Comparison of ENCODE assay signal across 9 cellular contexts in the genomic region with DNA sequence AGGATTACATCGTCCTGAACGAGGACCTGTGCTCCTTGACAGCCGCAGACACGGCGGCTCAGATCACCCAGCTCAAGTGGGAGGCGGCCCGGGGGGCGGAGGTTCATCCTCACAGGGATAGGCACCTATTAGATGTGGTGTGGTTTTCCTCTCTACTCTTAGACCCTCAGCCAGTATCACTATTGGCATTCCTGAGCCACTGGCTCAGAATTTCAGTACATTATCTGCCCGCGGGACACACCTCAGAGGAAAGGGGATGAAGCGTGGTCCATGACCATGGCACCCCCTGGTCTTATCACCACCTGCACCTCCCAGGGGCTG. TPM values are rescaled to one million over a fixed set of nuclear protein-coding genes. Genes with fewer than 3 reads are reported as not detected.
DNase-seq lines count a peak whose midpoint lies in the region; ATAC-seq and TF ChIP-seq lines count a peak whose summit lies in the region.
"Had no signal": no experiment of that assay in that cellular context is flagged by ENCODE, and none has a peak within 500 bp of the region (broad histone marks: within the 10 kb centered on the region; RNA-seq: fewer than 3 reads in every experiment).

No MANE protein-coding gene starts in this region.

- H4K20me1 ChIP-seq in mammary epithelial cell (ENCODE audit: insufficient read depth, low read length): no peaks in the 10 kb centered on the region

- H3K27ac ChIP-seq in mammary epithelial cell (ENCODE audit: insufficient read depth, low read depth, low read length) (no peak overlapping the region), adrenal gland (no peak overlapping the region)

- no peak for TF ChIP-seq POLR2A in adrenal gland (IDR thresholded peaks at IDR 0.05)

- no peak overlapping the region for H3K9ac ChIP-seq in mammary epithelial cell (ENCODE audit: insufficient read depth, low read length)

- in situ Hi-C loops in mammary epithelial cell (cut with MboI; ENCODE audit: low sequenced_read_pairs in 2 of 2): no loop called here

- H3K36me3 Mint-ChIP-seq in activated T-cell treated with anti-CD3 and anti-CD28 coated beads, Interleukin-2, amount 50 U/mL, for 72 hours (ENCODE audit: insufficient read depth in 2 of 2): peaks cover 6 to 7% of the 10 kb centered on the region in 2 donors
- H3K36me3 Mint-ChIP-seq in memory B cell (peaks cover 4% of the 10 kb centered on the region), type B pancreatic cell (no peaks in the 10 kb centered on the region)

- no TSS peak for BruUV-seq in mammary epithelial cell (replicated peaks; lab: Mats Ljungman, UMichigan)

- peak overlapping the region; percentile 79 to 88 for H3K4me3 Mint-ChIP-seq in activated T-cell treated with anti-CD3 and anti-CD28 coated beads, Interleukin-2, amount 50 U/mL, for 72 hours
- H3K4me3 Mint-ChIP-seq in memory B cell: peak overlapping the region; percentile 94
- peak overlapping the region; percentile 81 for H3K4me3 Mint-ChIP-seq in type B pancreatic cell

- WGBS in mammary epithelial cell (ENCODE audit: low coverage, missing lambda C conversion rate): 44% methylated on average over 5 of the region's 11 CpGs
- WGBS in adrenal gland, 4 donors: 30 to 60% (median 36%) methylated on average over 1 to 11 of the region's 11 CpGs

- H3K79me2 ChIP-seq in mammary epithelial cell (ENCODE audit: insufficient read depth, low read length): peaks cover 23% of the 10 kb centered on the region

- H3K4me2 ChIP-seq in mammary epithelial cell (ENCODE audit: insufficient read depth, low read depth, low read length): peak overlapping the region; percentile 96

- H3K36me3 ChIP-seq in mammary epithelial cell (ENCODE audit: insufficient read depth, low read length): no peaks in the 10 kb centered on the region
- no peaks in the 10 kb centered on the region for H3K36me3 ChIP-seq in adrenal gland (replicated peaks in 1 of 2)

- no peak overlapping the region for H3K27ac Mint-ChIP-seq in activated T-cell treated with anti-CD3 and anti-CD28 coated beads, Interleukin-2, amount 50 U/mL, for 72 hours
- H3K27ac Mint-ChIP-seq in memory B cell (peak overlapping the region; percentile 88), type B pancreatic cell (peak overlapping the region; percentile 42)

- H3K4me1 Mint-ChIP-seq in activated T-cell treated with anti-CD3 and anti-CD28 coated beads, Interleukin-2, amount 50 U/mL, for 72 hours (ENCODE audit: low read depth): peaks cover 15% of the 10 kb centered on the region
- peaks cover 12% of the 10 kb centered on the region for H3K4me1 Mint-ChIP-seq in memory B cell
- H3K4me1 Mint-ChIP-seq in type B pancreatic cell (ENCODE audit: unreplicated experiment): no peaks in the 10 kb centered on the region

- H3K27me3 Mint-ChIP-seq in activated T-cell treated with anti-CD3 and anti-CD28 coated beads, Interleukin-2, amount 50 U/mL, for 72 hours (ENCODE audit: low read depth): peaks cover 60% of the 10 kb centered on the region
- H3K27me3 Mint-ChIP-seq in memory B cell (peaks cover 10% of the 10 kb centered on the region), type B pancreatic cell (peaks cover 87% of the 10 kb centered on the region)

- H3K9me3 ChIP-seq in mammary epithelial cell (replicated peaks; ENCODE audit: insufficient read depth, low read length) (no peaks in the 10 kb centered on the region), adrenal gland (replicated peaks in 1 of 3) (no peaks in the 10 kb centered on the region)

- intact Hi-C loops in mammary epithelial cell (cut with micrococcal nuclease): no loop called here
- intact Hi-C loops in adrenal gland (cut with DNase I): no loop called here

- CTCF ChIA-PET in mammary epithelial cell (lab: Charles Lee; ENCODE audit: low non-redundant PET): no interaction called here

- H3K27me3 ChIP-seq in mammary epithelial cell (ENCODE audit: insufficient read depth, low read length): no peaks in the 10 kb centered on the region
- no peaks in the 10 kb centered on the region for H3K27me3 ChIP-seq in adrenal gland

- TF ChIP-seq CTCF in mammary epithelial cell (conservative IDR thresholded peaks at IDR 0.05 in 1 of 2, IDR thresholded peaks at IDR 0.05 in 1 of 2; ENCODE audit: extremely low read depth in 1 of 2, insufficient read depth in 1 of 2, low read depth in 1 of 2, low read length in 2 of 2): no peak
- no peak for TF ChIP-seq CTCF in type B pancreatic cell (conservative IDR thresholded peaks at IDR 0.05)
- TF ChIP-seq CTCF in adrenal gland (IDR thresholded peaks at IDR 0.05): no peak

- dilution Hi-C loops in mammary epithelial cell (cut with HindIII; ENCODE audit: low sequenced_read_pairs): loop anchor here (5.0 kb wide), 1 partner anchor 36 kb away; no protein-coding TSS in a partner anchor

- no peak for DNase-seq in activated T-cell treated with anti-CD3 and anti-CD28 coated beads, Interleukin-2, amount 50 U/mL, for 72 hours
- DNase-seq in activated T-cell treated with anti-CD3 and anti-CD28 coated beads, Interleukin-2, amount 50 U/mL, for 1 hour: no peak
- DNase-seq in mammary epithelial cell (no peak), memory B cell (ENCODE audit: low spot score in 2 of 2) (no peak), type B pancreatic cell (ENCODE audit: extremely low spot score, unreplicated experiment) (no peak), adrenal gland (no peak), Ammon's horn (ENCODE audit: low spot score) (no peak)
- DNase-seq: DMS 273 treated with DMSO at 0.1 percent for 48 hours had no signal

- peak overlapping the region; percentile 54 for H2AFZ ChIP-seq in mammary epithelial cell (ENCODE audit: low read depth, low read length)

- peaks cover 4 to 5% of the 10 kb centered on the region in 2 donors for H3K9me3 Mint-ChIP-seq in activated T-cell treated with anti-CD3 and anti-CD28 coated beads, Interleukin-2, amount 50 U/mL, for 72 hours
- H3K9me3 Mint-ChIP-seq in memory B cell (peaks cover 8% of the 10 kb centered on the region), type B pancreatic cell (no peaks in the 10 kb centered on the region)

- H3K4me1 ChIP-seq in mammary epithelial cell (ENCODE audit: insufficient read depth, low read length): peaks cover 30% of the 10 kb centered on the region
- peaks cover 9 to 10% of the 10 kb centered on the region in 2 donors for H3K4me1 ChIP-seq in adrenal gland (replicated peaks in 1 of 2)

- H3K4me3 ChIP-seq in mammary epithelial cell (replicated peaks in 1 of 3; ENCODE audit: insufficient read depth in 1 of 3, low read depth in 2 of 3, low read length in 3 of 3) (peak overlapping the region; percentile 75 to 86 (median 81)), adrenal gland (peak overlapping the region in 2 of 4 donors; percentile 84 to 85)

- peak in 1 of 2 donors; percentile 24 for ATAC-seq in activated T-cell treated with anti-CD3 and anti-CD28 coated beads, Interleukin-2, amount 50 U/mL, for 72 hours (replicated peaks in 1 of 2)
- ATAC-seq in memory B cell (ENCODE audit: low read depth): peak; percentile 29
- no peak for ATAC-seq in HG02852 (IDR thresholded peaks at IDR 0.05; ENCODE audit: unreplicated experiment)

RNA-seq across cellular contexts. Expression of a gene that starts 34.6 kb away (rescaled TPM):
- total RNA-seq in activated T-cell treated with anti-CD3 and anti-CD28 coated beads, Interleukin-2, amount 50 U/mL, for 72 hours: under 1 TPM in 1 of 2 donors, not detected in 1; 0.37 TPM
- total RNA-seq in mammary epithelial cell: under 1 TPM in 1 of 2 donors, not detected in 1; 0.33 TPM
- 2.7 TPM for polyA plus RNA-seq in mammary epithelial cell
- polyA minus RNA-seq in mammary epithelial cell: not detected
- total RNA-seq in type B pancreatic cell (ENCODE audit: low replicate concordance): 4.6 and 8.3 TPM in 2 replicates
- 1 to 10 TPM in 1 of 8 donors, under 1 TPM in 4, not detected in 3; 0.14 to 1.6 (median 0.32) TPM for total RNA-seq in adrenal gland
- not detected for polyA plus RNA-seq in adrenal gland
